Comparison of ENCODE assay signal across 22 cellular contexts in the genomic region with DNA sequence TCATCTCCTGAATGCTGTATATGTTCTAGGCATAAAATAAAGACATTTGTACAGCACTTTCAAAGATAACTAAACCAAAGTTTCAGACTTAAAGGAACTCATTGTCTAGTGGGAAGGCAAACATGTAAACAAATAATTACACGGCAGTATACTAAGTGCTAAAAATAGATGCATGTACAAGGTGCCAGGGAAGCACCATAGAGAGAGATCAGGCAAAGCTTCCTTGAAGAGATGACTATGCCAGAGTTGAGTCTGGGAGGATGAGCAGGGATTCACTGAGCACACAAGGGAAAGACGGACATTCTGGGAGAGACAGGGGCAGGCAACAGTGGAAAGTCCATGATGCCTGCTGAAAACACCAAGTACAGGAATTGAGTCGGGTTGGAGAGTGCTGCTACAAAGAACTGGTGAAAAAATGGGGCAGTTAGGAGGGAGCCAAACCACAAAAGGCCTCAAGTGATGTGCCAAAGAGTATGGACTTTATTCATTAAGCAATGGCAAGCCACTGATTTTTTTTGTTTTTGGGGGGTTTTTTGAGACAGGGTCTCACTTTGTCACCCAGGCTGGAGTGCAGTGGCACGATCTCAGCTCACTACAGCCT. TPM values are rescaled to one million over a fixed set of nuclear protein-coding genes. Genes with fewer than 3 reads are reported as not detected.
"Had no signal": no experiment of that assay in that cellular context is flagged by ENCODE, and none has a peak within 500 bp of the region (broad histone marks: within the 10 kb centered on the region; RNA-seq: fewer than 3 reads in every experiment).

No MANE protein-coding gene starts in this region.

- H3K36me3 ChIP-seq: colonic mucosa, esophagus muscularis mucosa, spleen, uterus had no signal

- DNase-seq: activated CD4-positive, alpha-beta T cell treated with anti-CD3 and anti-CD28 coated beads for 1 hour; activated CD4-positive, alpha-beta T cell treated with anti-CD3 and anti-CD28 coated beads, Interleukin-2, amount 50 U/mL, for 1 hour; activated CD8-positive, alpha-beta T cell treated with anti-CD3 and anti-CD28 coated beads, Interleukin-2, amount 10 ng/mL, durations not matched to agents 7 days and 5 days; activated gamma-delta T cell; activated naive CD4-positive, alpha-beta T cell treated with anti-CD3 and anti-CD28 coated beads, Interleukin-2, amount 50 U/mL, for 16 hours; activated naive CD8-positive, alpha-beta T cell treated with anti-CD3 and anti-CD28 coated beads, Interleukin-2, amount 50 U/mL, for 24 hours; anterior cingulate cortex; central memory CD4-positive, alpha-beta T cell; colonic mucosa; foreskin keratinocyte; glutamatergic neuron; hippocampal formation; kidney glomerular epithelial cell; left ventricle myocardium superior; spleen; stimulated activated CD4-positive, alpha-beta T cell treated with anti-CD3 and anti-CD28 coated beads, Interleukin-4, amount 100 ng/mL, for 1 hour; stimulated activated naive CD4-positive, alpha-beta T cell; testis; trophoblast cell; uterus had no signal

- H3K4me1 ChIP-seq: colonic mucosa, foreskin keratinocyte, spleen, testis, uterus had no signal

- H3K4me3 ChIP-seq: colonic mucosa, esophagus muscularis mucosa, spleen, testis, uterus had no signal

- H3K27me3 ChIP-seq: colonic mucosa, esophagus muscularis mucosa, spleen, testis, uterus had no signal

- H3K27ac ChIP-seq: colonic mucosa, esophagus muscularis mucosa, foreskin keratinocyte, spleen, testis, uterus had no signal

- H3K9me3 ChIP-seq: colonic mucosa, esophagus muscularis mucosa, spleen, testis, uterus had no signal

RNA-seq across cellular contexts. Expression of gene ANKS1B, which starts 26.8 kb away (rescaled TPM):
- total RNA-seq: activated CD8-positive, alpha-beta T cell treated with anti-CD3 and anti-CD28 coated beads, Interleukin-2, amount 10 ng/mL, durations not matched to agents 7 days and 5 days; natural killer cell treated with Interleukin-12 subunit alpha and Interleukin-12 subunit beta and Interleukin-15 and Interleukin-18, amount 100 ng/mL, for 72 hours had no signal
- polyA plus RNA-seq: foreskin keratinocyte had no signal
